In the genomic region with DNA sequence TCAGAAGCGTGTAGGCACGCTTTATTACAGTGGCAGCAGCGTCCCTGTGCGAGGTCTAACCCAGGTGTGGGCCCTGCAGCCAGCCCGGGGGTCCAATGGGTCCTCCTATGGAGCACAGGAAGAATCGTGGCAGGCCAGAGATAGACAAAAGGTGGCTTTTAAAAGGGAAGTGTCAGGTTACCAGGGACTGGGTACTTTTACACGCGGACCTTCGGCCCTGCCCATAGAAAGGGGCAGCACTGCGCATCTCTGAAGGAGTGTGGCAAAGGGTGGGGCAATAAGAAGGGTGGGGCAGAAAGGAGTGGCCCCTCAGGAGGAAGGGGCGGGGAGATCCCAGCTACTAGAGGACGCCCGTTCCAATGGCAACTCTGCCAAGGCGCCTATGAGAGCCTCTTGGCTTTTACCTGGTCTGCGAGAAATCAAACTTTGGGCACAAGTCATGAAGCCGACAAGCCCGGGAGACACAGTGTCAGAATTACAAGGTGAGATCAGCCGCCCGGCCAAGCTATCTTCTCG, we compare ENCODE assay signal across 8 cellular contexts.
DNase-seq lines count a peak whose midpoint lies in the region; ATAC-seq lines count a peak whose summit lies in the region.

No MANE protein-coding gene starts in this region.

- no peaks in the 10 kb centered on the region for H3K27me3 Mint-ChIP-seq in CD8-positive, alpha-beta memory T cell
- H3K27me3 Mint-ChIP-seq in stimulated activated naive CD8-positive, alpha-beta T cell treated with anti-CD3 and anti-CD28 coated beads, Interleukin-15, Interleukin-2, amounts not matched to agents 100 ng/mL and 50 ng/mL, for 24 hours, result no peaks in the 10 kb centered on the region

- peak overlapping the region; percentile 93 to 98 (median 95) for H3K4me3 Mint-ChIP-seq in CD8-positive, alpha-beta memory T cell
- H3K4me3 Mint-ChIP-seq in stimulated activated naive CD8-positive, alpha-beta T cell treated with anti-CD3 and anti-CD28 coated beads, Interleukin-15, Interleukin-2, amounts not matched to agents 100 ng/mL and 50 ng/mL, for 24 hours, result peak overlapping the region; percentile 92

- no peaks in the 10 kb centered on the region for H3K36me3 ChIP-seq in CD8-positive, alpha-beta memory T cell (ENCODE audit: insufficient read depth, low read length)
- no peaks in the 10 kb centered on the region for H3K36me3 ChIP-seq in mucosa of stomach (ENCODE audit: control insufficient read depth, insufficient read depth, low read length)

- POLR2A ChIA-PET in CD8-positive, alpha-beta memory T cell (lab: Charles Lee), result interaction anchor here (1.6 kb wide), 1 partner anchor 1813 kb away, joined by 4 read pairs; the partner anchor contains the start of gene POP4

- peak overlapping the region; percentile 88 for H3K9ac ChIP-seq in mucosa of stomach (ENCODE audit: low read length)

- ATAC-seq in GM19397 (IDR thresholded peaks at IDR 0.05; ENCODE audit: unreplicated experiment) (peak; percentile 69), HG03520 (IDR thresholded peaks at IDR 0.05; ENCODE audit: unreplicated experiment) (peak; percentile 43)

- no peaks in the 10 kb centered on the region for H3K27me3 ChIP-seq in CD8-positive, alpha-beta memory T cell (ENCODE audit: insufficient read depth, low read length, poor library complexity, severe bottlenecking)
- H3K27me3 ChIP-seq in mucosa of stomach (ENCODE audit: control insufficient read depth, insufficient read depth, low read length), result no peaks in the 10 kb centered on the region

- no peaks in the 10 kb centered on the region for H3K9me3 Mint-ChIP-seq in CD8-positive, alpha-beta memory T cell
- no peaks in the 10 kb centered on the region for H3K9me3 Mint-ChIP-seq in stimulated activated naive CD8-positive, alpha-beta T cell treated with anti-CD3 and anti-CD28 coated beads, Interleukin-15, Interleukin-2, amounts not matched to agents 100 ng/mL and 50 ng/mL, for 24 hours

- peak overlapping the region; percentile 76 to 98 (median 96) for H3K27ac Mint-ChIP-seq in CD8-positive, alpha-beta memory T cell
- peak overlapping the region; percentile 96 for H3K27ac Mint-ChIP-seq in stimulated activated naive CD8-positive, alpha-beta T cell treated with anti-CD3 and anti-CD28 coated beads, Interleukin-15, Interleukin-2, amounts not matched to agents 100 ng/mL and 50 ng/mL, for 24 hours

- no peaks in the 10 kb centered on the region for H3K9me3 ChIP-seq in CD8-positive, alpha-beta memory T cell (ENCODE audit: low read length)
- H3K9me3 ChIP-seq in mucosa of stomach (ENCODE audit: control insufficient read depth, low read length), result no peaks in the 10 kb centered on the region

- peaks cover under 1 to 28% (median 8%) of the 10 kb centered on the region in 3 donors for H3K36me3 Mint-ChIP-seq in CD8-positive, alpha-beta memory T cell
- peaks cover 32% of the 10 kb centered on the region for H3K36me3 Mint-ChIP-seq in stimulated activated naive CD8-positive, alpha-beta T cell treated with anti-CD3 and anti-CD28 coated beads, Interleukin-15, Interleukin-2, amounts not matched to agents 100 ng/mL and 50 ng/mL, for 24 hours (ENCODE audit: low read depth)

- peaks cover 18% of the 10 kb centered on the region for H3K4me1 ChIP-seq in CD8-positive, alpha-beta memory T cell (ENCODE audit: insufficient read depth, low read length)
- H3K4me1 ChIP-seq in mucosa of stomach (ENCODE audit: control insufficient read depth, insufficient read depth, low read length), result peaks cover 11% of the 10 kb centered on the region

- peak in 4 of 5 donors; percentile 43 to 75 (median 62) for DNase-seq in CD8-positive, alpha-beta memory T cell
- DNase-seq in NCI-H524 treated with DMSO at 0.1 percent for 48 hours (lab: John Stamatoyannopoulos, UW) (peak; percentile 90), epidermal melanocyte (ENCODE audit: insufficient read length, low spot score) (peak; percentile 34)
- peak; percentile 56 to 65 for DNase-seq in activated CD4-positive, alpha-beta T cell treated with anti-CD3 and anti-CD28 coated beads, Interleukin-2, amount 50 U/mL, for 4 hours

- peak overlapping the region; percentile 91 for H3K27ac ChIP-seq in CD8-positive, alpha-beta memory T cell (ENCODE audit: low read depth, low read length)

- peaks cover 38 to 53% (median 43%) of the 10 kb centered on the region in 3 donors for H3K4me1 Mint-ChIP-seq in CD8-positive, alpha-beta memory T cell
- H3K4me1 Mint-ChIP-seq in stimulated activated naive CD8-positive, alpha-beta T cell treated with anti-CD3 and anti-CD28 coated beads, Interleukin-15, Interleukin-2, amounts not matched to agents 100 ng/mL and 50 ng/mL, for 24 hours (ENCODE audit: low read depth), result peaks cover 36% of the 10 kb centered on the region

- CTCF ChIA-PET in CD8-positive, alpha-beta memory T cell (lab: Charles Lee), result interaction anchor here (1.2 kb wide), 2 partner anchors 11 to 1817 kb away, joined by 3 read pairs; no protein-coding TSS in a partner anchor

- peak overlapping the region; percentile 100 for H3K4me3 ChIP-seq in CD8-positive, alpha-beta memory T cell (ENCODE audit: low read length)
- H3K4me3 ChIP-seq in mucosa of stomach (ENCODE audit: low read length), result peak overlapping the region; percentile 99

Comparison
In these comparisons a context has a peak if more than half of its experiments do, and no peak if none do; other contexts are left out.
1. Peak in every context shown above with its lines: DNase-seq, ATAC-seq, H3K4me3 ChIP-seq and H3K27ac ChIP-seq.
2. DNase-seq: peak in every context shown above with its lines; median percentile 90 in NCI-H524 treated with DMSO at 0.1 percent for 48 hours; 62 in CD8-positive, alpha-beta memory T cell; 60 in activated CD4-positive, alpha-beta T cell treated with anti-CD3 and anti-CD28 coated beads, Interleukin-2, amount 50 U/mL, for 4 hours; 34 in epidermal melanocyte.